15 cellular contexts compared by ENCODE assay signal in genomic region chr1:248449821-248450465, GRCh38. TPM values are rescaled to one million over a fixed set of nuclear protein-coding genes. Genes with fewer than 3 reads are reported as not detected.
DNase-seq lines count a peak whose midpoint lies in the region; ATAC-seq, FAIRE-seq and TF ChIP-seq lines count a peak whose summit lies in the region.
"Not testable (repeated sequence)": the region's sequence is repeated elsewhere in the genome, so short reads cannot be mapped to it uniquely, and the experiment has no call there.
"Had no signal": no experiment of that assay in that cellular context is flagged by ENCODE, and none has a peak within 500 bp of the region (broad histone marks: within the 10 kb centered on the region; RNA-seq: fewer than 3 reads in every experiment).

No MANE protein-coding gene starts in this region.

- intact Hi-C loops in GM12878 (cut with micrococcal nuclease; ENCODE audit: unreplicated experiment) = not testable (repeated sequence)

- not testable (repeated sequence) for H4K20me1 ChIP-seq in GM12878 (ENCODE audit: control insufficient read depth, insufficient read depth)

- in situ Hi-C loops in GM12878 (cut with MboI) = loop anchor here (25.0 kb wide), 1 partner anchor 1088 kb away; no protein-coding TSS in a partner anchor

- H3K4me3 ChIP-seq in GM12864 (ENCODE audit: low read depth, low read length) = peak overlapping the region; percentile 30; the same call in 1 of the 2 replicates
- peak overlapping the region; percentile 38; the same call in 1 of the 2 replicates for H3K4me3 ChIP-seq in GM12878

- ATAC-seq in GM18511 (IDR thresholded peaks at IDR 0.05; ENCODE audit: unreplicated experiment) (peak; percentile 0), GM19395 (IDR thresholded peaks at IDR 0.05; ENCODE audit: unreplicated experiment) (peak; percentile 8), GM21526 (IDR thresholded peaks at IDR 0.05; ENCODE audit: low FRiP score, unreplicated experiment) (peak; percentile 13), HG02870 (IDR thresholded peaks at IDR 0.05; ENCODE audit: unreplicated experiment) (peak; percentile 0), HG03460 (IDR thresholded peaks at IDR 0.05; ENCODE audit: unreplicated experiment) (peak; percentile 6), GM12878 (peak; percentile 42)
- ATAC-seq in stimulated activated naive B cell treated with anti-CD40 and anti-IgM and Interleukin-4, amounts not matched to agents 10 μg/mL and 1 μg/mL and 100 μg/mL, for 72 hours (replicated peaks) = not testable (repeated sequence)

- H3K9me3 Mint-ChIP-seq in stimulated activated naive B cell treated with anti-CD40 and anti-IgM and Interleukin-4, amounts not matched to agents 10 μg/mL and 1 μg/mL and 100 μg/mL, for 72 hours = not testable (repeated sequence)

- not testable (repeated sequence) for DNase-seq in GM12864 (ENCODE audit: low read depth); GM12878 (ENCODE audit: low read depth, low spot score); stimulated activated naive B cell treated with anti-CD40 and anti-IgM and Interleukin-4, amounts not matched to agents 10 μg/mL and 1 μg/mL and 100 μg/mL, for 72 hours

- CTCF ChIA-PET in GM12878 (lab: Yijun Ruan, JAX) = not testable (repeated sequence)

- not testable (repeated sequence) for H3K36me3 ChIP-seq in GM12878 (ENCODE audit: control insufficient read depth in 2 of 2, insufficient read depth in 2 of 2, low read length in 1 of 2)

- not testable (repeated sequence) for H3K36me3 Mint-ChIP-seq in stimulated activated naive B cell treated with anti-CD40 and anti-IgM and Interleukin-4, amounts not matched to agents 10 μg/mL and 1 μg/mL and 100 μg/mL, for 72 hours

- not testable (repeated sequence) for H3K27me3 Mint-ChIP-seq in stimulated activated naive B cell treated with anti-CD40 and anti-IgM and Interleukin-4, amounts not matched to agents 10 μg/mL and 1 μg/mL and 100 μg/mL, for 72 hours

- H3K4me1 ChIP-seq in GM12878 (ENCODE audit: control insufficient read depth, insufficient read depth, low read length) = not testable (repeated sequence)

- BruUV-seq in GM12878 (replicated peaks; lab: Mats Ljungman, UMichigan) = TSS peak; percentile 95

- RAD21 ChIA-PET in GM12878 (lab: Charles Lee; ENCODE audit: unreplicated experiment) = interaction anchor here (0.7 kb wide), 1 partner anchor 355 kb away, joined by 3 read pairs; no protein-coding TSS in a partner anchor

- not testable (repeated sequence) for TF ChIP-seq CTCF in GM12864 (IDR thresholded peaks at IDR 0.05; ENCODE audit: low read depth, low read length, missing control alignments); GM12878 (IDR thresholded peaks at IDR 0.05 in 2 of 3, conservative IDR thresholded peaks at IDR 0.05 in 1 of 3; ENCODE audit: control insufficient read depth in 2 of 3, extremely low read depth in 1 of 3, insufficient read depth in 1 of 3, low read depth in 3 of 3, low read length in 3 of 3)

- not testable (repeated sequence) for H2AFZ ChIP-seq in GM12878 (ENCODE audit: control insufficient read depth, low read depth, low read length)

- TF ChIP-seq POLR2A in GM12878 (IDR thresholded peaks at IDR 0.05; ENCODE audit: low read depth, low read length) = not testable (repeated sequence)

- H3K4me1 Mint-ChIP-seq in stimulated activated naive B cell treated with anti-CD40 and anti-IgM and Interleukin-4, amounts not matched to agents 10 μg/mL and 1 μg/mL and 100 μg/mL, for 72 hours = peaks cover 19 to 31% of the 10 kb centered on the region in 2 donors

- not testable (repeated sequence) for H3K79me2 ChIP-seq in GM12878 (ENCODE audit: control insufficient read depth, insufficient read depth, low read length)

- not testable (repeated sequence) for TF ChIP-seq RAD21 in GM12878 (IDR thresholded peaks at IDR 0.05; ENCODE audit: insufficient read depth, low read depth, low read length)

- 20% methylated on average over 5 of the region's 6 CpGs for WGBS in GM12878 (ENCODE audit: insufficient coverage, insufficient replicate concordance, low lambda C conversion rate, missing lambda C conversion rate)

- not testable (repeated sequence) for H3K27me3 ChIP-seq in GM12878 (replicated peaks in 1 of 2; ENCODE audit: control insufficient read depth in 2 of 2, insufficient read depth in 2 of 2, low read length in 1 of 2)

- peak overlapping the region; percentile 88 for H3K27ac Mint-ChIP-seq in stimulated activated naive B cell treated with anti-CD40 and anti-IgM and Interleukin-4, amounts not matched to agents 10 μg/mL and 1 μg/mL and 100 μg/mL, for 72 hours

- SMC1A ChIA-PET in GM12878 (lab: Charles Lee; ENCODE audit: uncharacterized antibody, unreplicated experiment) = not testable (repeated sequence)

- TF ChIP-seq EP300 in GM12878 (IDR thresholded peaks at IDR 0.05; ENCODE audit: borderline replicate concordance in 1 of 2, control insufficient read depth in 1 of 2, low read depth in 2 of 2, low read length in 2 of 2) = not testable (repeated sequence)

- peak overlapping the region; percentile 87 for H3K27ac ChIP-seq in GM12878 (ENCODE audit: control insufficient read depth, insufficient read depth)

- FAIRE-seq in GM12878 (lab: Jason Lieb, UNC) = not testable (repeated sequence)

- H3K4me3 Mint-ChIP-seq in stimulated activated naive B cell treated with anti-CD40 and anti-IgM and Interleukin-4, amounts not matched to agents 10 μg/mL and 1 μg/mL and 100 μg/mL, for 72 hours = peak overlapping the region; percentile 60 to 67

- POLR2A ChIA-PET in GM12878 (lab: Charles Lee) = not testable (repeated sequence)

- H3K9me3 ChIP-seq in GM12878 (replicated peaks; ENCODE audit: control insufficient read depth, insufficient read depth, low read length) = not testable (repeated sequence)

- H3K4me2 ChIP-seq in GM12878 (ENCODE audit: control insufficient read depth, insufficient read depth) = peak overlapping the region; percentile 60; the same call in 1 of the 2 replicates

- H3K9ac ChIP-seq in GM12878 (ENCODE audit: control insufficient read depth, insufficient read depth, low read length) = peak overlapping the region; percentile 56

RNA-seq across cellular contexts. Expression of gene OR2T2, which starts 4.5 kb away (rescaled TPM):
- total RNA-seq in GM12878 (2013; cell fraction: nucleolus; rRNA removed) = 307 and 335 TPM in 2 replicates
- total RNA-seq in GM12878 (2014; rRNA removed) (6.3 and 8.8 TPM in 2 replicates), GM12878 (2014; rRNA removed; fragmentation: Illumina TruSeq; extraction: Trizol) (6.7 and 7.0 TPM in 2 replicates), GM12878 (2021) (3.8 and 4.4 TPM in 2 replicates)
- polyA plus RNA-seq in GM12878 (2011; ENCODE audit: low read depth) = 0.46 TPM
- polyA plus RNA-seq in GM12878 (2011; rRNA removed) (5.0 TPM in 2 replicates), GM12878 (2014; fragmentation: Illumina TruSeq; extraction: Trizol) (0.57 and 0.60 TPM in 2 replicates), GM12878 (2014; fragmentation: Nextera tagmentation; extraction: Ambion mirVana) (under 1 TPM; 0.07 to 0.18 TPM), GM12878 (2014; rRNA removed) (0.68 and 0.79 TPM in 2 replicates), GM12878 (2016; fragmentation: Nextera tagmentation; extraction: Ambion mirVana) (1 to 10 TPM in 1 of 2 experiments, under 1 TPM in 1; 0.86 to 1.5 TPM)
- 1.3 and 1.6 TPM in 2 replicates for polyA plus RNA-seq in GM12878 (2011; cell fraction: cytosol; rRNA removed)
- polyA plus RNA-seq in GM12878 (2011; cell fraction: nucleus; rRNA removed) = 63.2 and 67.8 TPM in 2 replicates
- 0.17 and 0.51 TPM in 2 replicates for polyA plus RNA-seq in GM12878 (2012)
- 263 and 402 TPM in 2 replicates for polyA minus RNA-seq in GM12878 (2011; rRNA and poly(A)+ RNA removed)
- 5.7 and 10.1 TPM in 2 replicates for polyA minus RNA-seq in GM12878 (2011; cell fraction: cytosol; rRNA and poly(A)+ RNA removed)
- polyA minus RNA-seq in GM12878 (2011; cell fraction: nucleus; rRNA and poly(A)+ RNA removed) = 469 and 721 TPM in 2 replicates
- total RNA-seq: CD4-positive, alpha-beta memory T cell; GM23338; H9; IMR-90; PC-3 had no signal
- polyA plus RNA-seq: A549; CD4-positive, alpha-beta memory T cell; GM23338; IMR-90; SK-N-SH had no signal

RNA-seq across cellular contexts. Expression of gene OR2T3, which starts 23.2 kb away (rescaled TPM):
- 260 and 290 TPM in 2 replicates for total RNA-seq in GM12878 (2013; cell fraction: nucleolus; rRNA removed)
- 6.1 and 7.5 TPM in 2 replicates for total RNA-seq in GM12878 (2014; rRNA removed)
- 8.5 and 10.1 TPM in 2 replicates for total RNA-seq in GM12878 (2014; rRNA removed; fragmentation: Illumina TruSeq; extraction: Trizol)
- total RNA-seq in GM12878 (2021) = 9.2 and 11.2 TPM in 2 replicates
- 6.3 TPM for polyA plus RNA-seq in GM12878 (2011; ENCODE audit: low read depth)
- 11.0 and 23.3 TPM in 2 replicates for polyA plus RNA-seq in GM12878 (2011; rRNA removed)
- polyA plus RNA-seq in GM12878 (2011; cell fraction: cytosol; rRNA removed) = 39.1 and 40.5 TPM in 2 replicates
- 85.5 and 89.6 TPM in 2 replicates for polyA plus RNA-seq in GM12878 (2011; cell fraction: nucleus; rRNA removed)
- 1.6 and 5.9 TPM in 2 replicates for polyA plus RNA-seq in GM12878 (2012)
- 6.4 and 8.3 TPM in 2 replicates for polyA plus RNA-seq in GM12878 (2014; fragmentation: Illumina TruSeq; extraction: Trizol)
- 1 to 10 TPM; 2.0 to 2.3 TPM for polyA plus RNA-seq in GM12878 (2014; fragmentation: Nextera tagmentation; extraction: Ambion mirVana)
- 5.4 and 9.2 TPM in 2 replicates for polyA plus RNA-seq in GM12878 (2014; rRNA removed)
- 1 to 10 TPM; 4.1 to 4.5 TPM for polyA plus RNA-seq in GM12878 (2016; fragmentation: Nextera tagmentation; extraction: Ambion mirVana)
- polyA minus RNA-seq in GM12878 (2011; rRNA and poly(A)+ RNA removed) = 388 and 567 TPM in 2 replicates
- polyA minus RNA-seq in GM12878 (2011; cell fraction: cytosol; rRNA and poly(A)+ RNA removed) = 19.0 and 19.1 TPM in 2 replicates
- 627 and 1,194 TPM in 2 replicates for polyA minus RNA-seq in GM12878 (2011; cell fraction: nucleus; rRNA and poly(A)+ RNA removed)
- total RNA-seq: CD4-positive, alpha-beta memory T cell; GM23338; H9; IMR-90; PC-3 had no signal
- polyA plus RNA-seq: A549; CD4-positive, alpha-beta memory T cell; GM23338; IMR-90; SK-N-SH had no signal

RNA-seq across cellular contexts. Expression of gene OR2T5, which starts 38.4 kb away (rescaled TPM):
- total RNA-seq in GM12878 (2013; cell fraction: nucleolus; rRNA removed) = 57.1 and 57.7 TPM in 2 replicates
- total RNA-seq in GM12878 (2014; rRNA removed) (0.33 and 1.5 TPM in 2 replicates), GM12878 (2014; rRNA removed; fragmentation: Illumina TruSeq; extraction: Trizol) (1.2 and 1.4 TPM in 2 replicates), GM12878 (2021) (0.59 and 0.88 TPM in 2 replicates)
- not detected for polyA plus RNA-seq in GM12878 (2011; ENCODE audit: low read depth)
- polyA plus RNA-seq in GM12878 (2011; rRNA removed) (0.81 and 1.4 TPM in 2 replicates), GM12878 (2014; fragmentation: Illumina TruSeq; extraction: Trizol) (0.07 and 0.63 TPM in 2 replicates), GM12878 (2014; fragmentation: Nextera tagmentation; extraction: Ambion mirVana) (under 1 TPM; 0.08 to 0.31 TPM), GM12878 (2014; rRNA removed) (0.88 TPM in 1 of 2 replicates, not detected in the other), GM12878 (2016; fragmentation: Nextera tagmentation; extraction: Ambion mirVana) (under 1 TPM in 1 of 2 experiments, not detected in 1; 0.16 TPM)
- 0.36 and 0.45 TPM in 2 replicates for polyA plus RNA-seq in GM12878 (2011; cell fraction: cytosol; rRNA removed)
- 3.8 and 3.9 TPM in 2 replicates for polyA plus RNA-seq in GM12878 (2011; cell fraction: nucleus; rRNA removed)
- 0.12 and 0.17 TPM in 2 replicates for polyA plus RNA-seq in GM12878 (2012)
- polyA minus RNA-seq in GM12878 (2011; rRNA and poly(A)+ RNA removed) = 19.0 and 26.9 TPM in 2 replicates
- 1.0 TPM in 1 of 2 replicates, not detected in the other for polyA minus RNA-seq in GM12878 (2011; cell fraction: cytosol; rRNA and poly(A)+ RNA removed)
- 94.4 and 137 TPM in 2 replicates for polyA minus RNA-seq in GM12878 (2011; cell fraction: nucleus; rRNA and poly(A)+ RNA removed)
- total RNA-seq: CD4-positive, alpha-beta memory T cell; GM23338; H9; IMR-90; PC-3 had no signal
- polyA plus RNA-seq: A549; CD4-positive, alpha-beta memory T cell; GM23338; IMR-90; SK-N-SH had no signal

RNA-seq across cellular contexts. Expression of gene OR2T1, which starts 47.1 kb away (rescaled TPM):
- total RNA-seq in GM12878 (2013; cell fraction: nucleolus; rRNA removed) = not detected in 2 replicates
- not detected in 2 replicates for total RNA-seq in GM12878 (2014; rRNA removed)
- not detected in 2 replicates for total RNA-seq in GM12878 (2014; rRNA removed; fragmentation: Illumina TruSeq; extraction: Trizol)
- not detected in 2 replicates for total RNA-seq in GM12878 (2021)
- not detected for polyA plus RNA-seq in GM12878 (2011; ENCODE audit: low read depth)
- polyA plus RNA-seq in GM12878 (2011; rRNA removed) = 0.04 TPM in 1 of 2 replicates, not detected in the other
- polyA plus RNA-seq in GM12878 (2011; cell fraction: cytosol; rRNA removed) = not detected in 2 replicates
- polyA plus RNA-seq in GM12878 (2011; cell fraction: nucleus; rRNA removed) = not detected in 2 replicates
- not detected in 2 replicates for polyA plus RNA-seq in GM12878 (2012)
- not detected in 2 replicates for polyA plus RNA-seq in GM12878 (2014; fragmentation: Illumina TruSeq; extraction: Trizol)
- polyA plus RNA-seq in GM12878 (2014; fragmentation: Nextera tagmentation; extraction: Ambion mirVana) = under 1 TPM in 1 of 2 experiments, not detected in 1; 0.02 TPM
- polyA plus RNA-seq in GM12878 (2014; rRNA removed) = not detected in 2 replicates
- polyA plus RNA-seq in GM12878 (2016; fragmentation: Nextera tagmentation; extraction: Ambion mirVana) = not detected
- 0.15 TPM in 1 of 2 replicates, not detected in the other for polyA minus RNA-seq in GM12878 (2011; rRNA and poly(A)+ RNA removed)
- not detected in 2 replicates for polyA minus RNA-seq in GM12878 (2011; cell fraction: cytosol; rRNA and poly(A)+ RNA removed)
- polyA minus RNA-seq in GM12878 (2011; cell fraction: nucleus; rRNA and poly(A)+ RNA removed) = 0.36 TPM in 1 of 2 replicates, not detected in the other
- total RNA-seq: CD4-positive, alpha-beta memory T cell; GM23338; H9; IMR-90; PC-3 had no signal
- polyA plus RNA-seq: A549; CD4-positive, alpha-beta memory T cell; GM23338; IMR-90; SK-N-SH had no signal

RNA-seq across cellular contexts. Expression of gene OR2G6, which starts 57.9 kb away (rescaled TPM):
- total RNA-seq in GM12878 (2013; cell fraction: nucleolus; rRNA removed) = 74.9 and 84.5 TPM in 2 replicates
- 1.4 and 2.2 TPM in 2 replicates for total RNA-seq in GM12878 (2014; rRNA removed)
- 1.8 and 2.4 TPM in 2 replicates for total RNA-seq in GM12878 (2014; rRNA removed; fragmentation: Illumina TruSeq; extraction: Trizol)
- total RNA-seq in GM12878 (2021) = 0.77 and 1.1 TPM in 2 replicates
- polyA plus RNA-seq in GM12878 (2011; ENCODE audit: low read depth) = 0.34 TPM
- 1.9 and 2.6 TPM in 2 replicates for polyA plus RNA-seq in GM12878 (2011; rRNA removed)
- 1.3 and 1.5 TPM in 2 replicates for polyA plus RNA-seq in GM12878 (2011; cell fraction: cytosol; rRNA removed)
- polyA plus RNA-seq in GM12878 (2011; cell fraction: nucleus; rRNA removed) = 14.2 and 17.4 TPM in 2 replicates
- polyA plus RNA-seq in GM12878 (2012) = 0.17 and 0.43 TPM in 2 replicates
- 0.41 and 0.44 TPM in 2 replicates for polyA plus RNA-seq in GM12878 (2014; fragmentation: Illumina TruSeq; extraction: Trizol)
- polyA plus RNA-seq in GM12878 (2014; fragmentation: Nextera tagmentation; extraction: Ambion mirVana) = under 1 TPM; 0.27 to 0.50 TPM
- 0.27 and 0.69 TPM in 2 replicates for polyA plus RNA-seq in GM12878 (2014; rRNA removed)
- polyA plus RNA-seq in GM12878 (2016; fragmentation: Nextera tagmentation; extraction: Ambion mirVana) = under 1 TPM; 0.21 to 0.74 TPM
- polyA minus RNA-seq in GM12878 (2011; rRNA and poly(A)+ RNA removed) = 43.9 and 77.0 TPM in 2 replicates
- polyA minus RNA-seq in GM12878 (2011; cell fraction: cytosol; rRNA and poly(A)+ RNA removed) = 0.67 and 0.83 TPM in 2 replicates
- 25.8 and 71.7 TPM in 2 replicates for polyA minus RNA-seq in GM12878 (2011; cell fraction: nucleus; rRNA and poly(A)+ RNA removed)
- total RNA-seq: CD4-positive, alpha-beta memory T cell; GM23338; H9; IMR-90; PC-3 had no signal
- polyA plus RNA-seq: A549; CD4-positive, alpha-beta memory T cell; GM23338; IMR-90; SK-N-SH had no signal
